ENCODE assay signal across 9 cellular contexts in the genomic region with DNA sequence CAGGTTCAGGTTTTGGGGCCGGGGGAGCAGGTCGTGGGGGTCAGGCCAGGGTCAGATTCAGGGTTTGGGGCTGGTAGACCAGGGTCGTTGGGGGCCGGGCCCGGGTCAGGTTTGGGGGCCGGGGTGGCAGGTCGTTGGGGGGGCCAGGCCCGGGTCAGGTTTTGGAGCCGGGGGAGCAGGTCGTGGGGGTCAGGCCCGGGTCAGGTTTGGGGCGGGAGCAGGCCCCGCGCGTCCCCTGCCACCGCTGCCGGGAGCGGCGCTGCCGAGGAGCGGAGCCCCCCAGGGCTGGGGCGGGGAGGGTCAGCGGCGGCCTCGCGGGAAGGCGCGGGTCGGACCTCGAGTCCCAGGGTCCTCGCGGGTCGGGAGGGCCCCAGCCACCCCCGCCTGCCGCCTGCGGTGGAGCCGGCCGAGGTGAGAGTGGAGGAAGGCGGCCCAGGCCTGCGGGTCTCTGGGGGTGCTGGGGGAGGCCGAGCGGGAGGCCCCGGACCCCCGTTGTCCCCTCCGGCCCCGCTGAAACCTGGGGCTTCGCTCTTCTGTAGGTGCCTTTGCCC. TPM values are rescaled to one million over a fixed set of nuclear protein-coding genes. Genes with fewer than 3 reads are reported as not detected.
DNase-seq lines count a peak whose midpoint lies in the region; ATAC-seq, FAIRE-seq and TF ChIP-seq lines count a peak whose summit lies in the region.
"Had no signal": no experiment of that assay in that cellular context is flagged by ENCODE, and none has a peak within 500 bp of the region (broad histone marks: within the 10 kb centered on the region; RNA-seq: fewer than 3 reads in every experiment).

No MANE protein-coding gene starts in this region.

- DNase-seq in activated CD4-positive, alpha-beta T cell treated with anti-CD3 and anti-CD28 coated beads, Interleukin-2, amount 10 ng/mL, durations not matched to agents 7 days and 5 days = no peak
- no peak for DNase-seq in activated CD4-positive, alpha-beta T cell treated with anti-CD3 and anti-CD28 coated beads for 48 hours
- DNase-seq in astrocyte of the cerebellum (ENCODE audit: low read depth) = no peak
- no peak for DNase-seq in HepG2 (ENCODE audit: low spot score)
- DNase-seq in SKM-1 treated with dmso at 0.1 percent for 144 hours (lab: John Stamatoyannopoulos, UW; ENCODE audit: unreplicated experiment) = no peak
- no peak for DNase-seq in dermis blood vessel endothelial cell
- DNase-seq: NCI-H1417 treated with DMSO at 0.1 percent for 48 hours had no signal

- H3K36me3 Mint-ChIP-seq in activated CD4-positive, alpha-beta T cell treated with anti-CD3 and anti-CD28 coated beads, Interleukin-2, amount 10 ng/mL, durations not matched to agents 7 days and 5 days (ENCODE audit: low read depth) = peaks cover 13% of the 10 kb centered on the region

- TF ChIP-seq RAD21 in HepG2 (CRISPR knock-in tag; IDR thresholded peaks at IDR 0.05) = no peak

- H3K27ac ChIP-seq in HepG2 (ENCODE audit: extremely low read length, insufficient read depth, low read length) (peak overlapping the region; percentile 40), thymus (ENCODE audit: low read depth) (peak overlapping the region; percentile 19)

- peaks cover 34% of the 10 kb centered on the region for H3K4me1 ChIP-seq in HepG2 (ENCODE audit: insufficient read depth, low read length)
- peaks cover 30% of the 10 kb centered on the region for H3K4me1 ChIP-seq in thymus (ENCODE audit: control insufficient read depth, insufficient read depth, low read length)

- H3K27me3 Mint-ChIP-seq in activated CD4-positive, alpha-beta T cell treated with anti-CD3 and anti-CD28 coated beads, Interleukin-2, amount 10 ng/mL, durations not matched to agents 7 days and 5 days = no peaks in the 10 kb centered on the region

- H3K4me3 Mint-ChIP-seq in activated CD4-positive, alpha-beta T cell treated with anti-CD3 and anti-CD28 coated beads, Interleukin-2, amount 10 ng/mL, durations not matched to agents 7 days and 5 days = peak overlapping the region; percentile 87

- peak overlapping the region; percentile 87 for H3K27ac Mint-ChIP-seq in activated CD4-positive, alpha-beta T cell treated with anti-CD3 and anti-CD28 coated beads, Interleukin-2, amount 10 ng/mL, durations not matched to agents 7 days and 5 days

- no peaks in the 10 kb centered on the region for H3K9me3 Mint-ChIP-seq in activated CD4-positive, alpha-beta T cell treated with anti-CD3 and anti-CD28 coated beads, Interleukin-2, amount 10 ng/mL, durations not matched to agents 7 days and 5 days

- H3K36me3 ChIP-seq in HepG2 (replicated peaks in 1 of 2; ENCODE audit: control insufficient read depth in 1 of 2, insufficient read depth in 2 of 2, low read length in 2 of 2) (0 out of 5 replicates have a peak, but pooled peaks cover 0 to 3% of the 10 kb centered on the region in 2 experiments), thymus (ENCODE audit: control insufficient read depth, insufficient read depth) (no peaks in the 10 kb centered on the region)

- BruUV-seq in HepG2 (replicated peaks; lab: Mats Ljungman, UMichigan) = no TSS peak

- H3K4me3 ChIP-seq in astrocyte of the cerebellum (ENCODE audit: low read depth, low read length) (peak overlapping the region; percentile 59), HepG2 (replicated peaks in 1 of 3; ENCODE audit: insufficient read depth in 1 of 3, low read depth in 2 of 3, low read length in 3 of 3) (peak overlapping the region; percentile 68 to 88 (median 84)), thymus (ENCODE audit: low read length) (peak overlapping the region; percentile 76)

- intact Hi-C loops in HepG2 (cut with micrococcal nuclease; ENCODE audit: unreplicated experiment) = no loop called here

- H3K27me3 ChIP-seq in HepG2 (ENCODE audit: control insufficient read depth in 1 of 2, insufficient read depth in 2 of 2, low read length in 2 of 2) (no peaks in the 10 kb centered on the region; a peak in 1 of 5 replicates), thymus (ENCODE audit: control insufficient read depth, insufficient read depth) (peaks cover 13% of the 10 kb centered on the region)

- in situ Hi-C loops in astrocyte of the cerebellum (cut with HindIII; ENCODE audit: low sequenced_read_pairs) = no loop called here
- in situ Hi-C loops in HepG2 (cut with HindIII; ENCODE audit: extremely low pct_ligation_motif_present, low pct_unique_long_range_greater_than_20kb) = no loop called here

- ATAC-seq in HepG2 (no peak; the same call in 2 of the 3 replicates), GM21447 (IDR thresholded peaks at IDR 0.05; ENCODE audit: unreplicated experiment) (no peak)

- H3K9me3 ChIP-seq in HepG2 (ENCODE audit: low read length) (no peaks in the 10 kb centered on the region), thymus (ENCODE audit: control insufficient read depth) (no peaks in the 10 kb centered on the region)

- H3K79me2 ChIP-seq in HepG2 (ENCODE audit: insufficient read depth, low read length) = peaks cover 16% of the 10 kb centered on the region

- no peak overlapping the region for H2AFZ ChIP-seq in HepG2 (ENCODE audit: low read length)

- CTCF ChIA-PET in activated CD4-positive, alpha-beta T cell treated with anti-CD3 and anti-CD28 coated beads, Interleukin-2, amount 10 ng/mL, durations not matched to agents 7 days and 5 days (lab: Charles Lee) = no interaction called here
- CTCF ChIA-PET in HepG2 (lab: Yijun Ruan, JAX; ENCODE audit: low intra/inter-chr PET ratio, low total read pairs) = no interaction called here

- peak overlapping the region; percentile 82 for H3K9ac ChIP-seq in HepG2 (ENCODE audit: insufficient read depth, low read depth, low read length)

- POLR2A ChIA-PET in activated CD4-positive, alpha-beta T cell treated with anti-CD3 and anti-CD28 coated beads, Interleukin-2, amount 10 ng/mL, durations not matched to agents 7 days and 5 days (lab: Charles Lee) = no interaction called here
- POLR2A ChIA-PET in HepG2 (lab: Yijun Ruan, JAX) = interaction anchor here (0.7 to 1.4 kb wide), 2 partner anchors 11 to 15 kb away, joined by 3 read pairs; no protein-coding TSS in a partner anchor

- peaks cover 2% of the 10 kb centered on the region; the same call in 1 of the 2 replicates for H4K20me1 ChIP-seq in HepG2 (ENCODE audit: insufficient read depth, low read length)

- FAIRE-seq in HepG2 (lab: Jason Lieb, UNC) = no peak

- TF ChIP-seq POLR2A in HepG2 (IDR thresholded peaks at IDR 0.05; ENCODE audit: insufficient read depth in 1 of 2, low read depth in 2 of 2, low read length in 2 of 2) = no peak

- no peak for TF ChIP-seq EP300 in HepG2 (IDR thresholded peaks at IDR 0.05; ENCODE audit: low read depth in 2 of 2, low read length in 2 of 2)
- TF ChIP-seq EP300 in HepG2 (CRISPR knock-in tag; IDR thresholded peaks at IDR 0.05; ENCODE audit: borderline replicate concordance) = no peak

- peak overlapping the region; percentile 84 for H3K4me2 ChIP-seq in HepG2 (ENCODE audit: low read depth, low read length)

- peaks cover 36% of the 10 kb centered on the region for H3K4me1 Mint-ChIP-seq in activated CD4-positive, alpha-beta T cell treated with anti-CD3 and anti-CD28 coated beads, Interleukin-2, amount 10 ng/mL, durations not matched to agents 7 days and 5 days

- WGBS in HepG2 (ENCODE audit: low lambda C conversion rate) = 2% methylated on average over 7 of the region's 47 CpGs
- WGBS in thymus = 2% methylated on average over 47 of the region's 47 CpGs

- no peak for TF ChIP-seq CTCF in astrocyte of the cerebellum (IDR thresholded peaks at IDR 0.05; ENCODE audit: low read depth, low read length, missing control alignments)
- TF ChIP-seq CTCF in HepG2 (CRISPR knock-in tag; IDR thresholded peaks at IDR 0.05) = no peak

RNA-seq across cellular contexts. Expression of gene TRABD, which starts 0.5 kb away (rescaled TPM):
- 100 to 1,000 TPM; 112 to 138 TPM for total RNA-seq in activated CD4-positive, alpha-beta T cell treated with anti-CD3 and anti-CD28 coated beads, Interleukin-2, amount 10 ng/mL, durations not matched to agents 7 days and 5 days
- total RNA-seq in HepG2 (2016; rRNA removed; fragmentation: Illumina TruSeq; extraction: Trizol) = 16.2 and 21.5 TPM in 2 replicates
- 8.1 and 8.5 TPM in 2 replicates for total RNA-seq in HepG2 (2016; cell fraction: cytosol; rRNA removed; fragmentation: Illumina TruSeq; extraction: Trizol; ENCODE audit: low read depth)
- 14.1 and 20.1 TPM in 2 replicates for total RNA-seq in HepG2 (2016; cell fraction: insoluble cytoplasmic fraction; rRNA removed; fragmentation: Illumina TruSeq; extraction: Trizol)
- 15.9 and 17.7 TPM in 2 replicates for total RNA-seq in HepG2 (2016; cell fraction: membrane; rRNA removed; fragmentation: Illumina TruSeq; extraction: Trizol)
- 12.3 and 17.7 TPM in 2 replicates for total RNA-seq in HepG2 (2016; cell fraction: nucleus; rRNA removed; fragmentation: Illumina TruSeq; extraction: Trizol)
- 28.9 and 36.8 TPM in 2 replicates for polyA plus RNA-seq in HepG2 (2011; rRNA removed)
- polyA plus RNA-seq in HepG2 (2011; cell fraction: cytosol; rRNA removed) = 15.8 and 28.0 TPM in 2 replicates
- polyA plus RNA-seq in HepG2 (2011; cell fraction: nucleus; rRNA removed) = 241 and 327 TPM in 2 replicates
- polyA plus RNA-seq in HepG2 (2012) = 19.6 and 35.2 TPM in 2 replicates
- 10.4 and 11.2 TPM in 2 replicates for polyA plus RNA-seq in HepG2 (2016; cell fraction: cytosol; fragmentation: Illumina TruSeq; extraction: Trizol; ENCODE audit: low read depth)
- 19.9 and 22.8 TPM in 2 replicates for polyA plus RNA-seq in HepG2 (2016; cell fraction: insoluble cytoplasmic fraction; fragmentation: Illumina TruSeq; extraction: Trizol; ENCODE audit: low read depth)
- polyA plus RNA-seq in HepG2 (2016; cell fraction: membrane; fragmentation: Illumina TruSeq; extraction: Trizol; ENCODE audit: low read depth) = 15.2 and 16.9 TPM in 2 replicates
- 56.6 and 60.9 TPM in 2 replicates for polyA plus RNA-seq in HepG2 (2016; cell fraction: nucleus; fragmentation: Illumina TruSeq; extraction: Trizol; ENCODE audit: insufficient read depth, low read depth)
- 22.4 and 30.1 TPM in 2 replicates for polyA minus RNA-seq in HepG2 (2011; rRNA and poly(A)+ RNA removed; ENCODE audit: low replicate concordance)
- 9.7 and 11.7 TPM in 2 replicates for polyA minus RNA-seq in HepG2 (2011; cell fraction: cytosol; rRNA and poly(A)+ RNA removed)
- 14.4 and 18.2 TPM in 2 replicates for polyA minus RNA-seq in HepG2 (2011; cell fraction: nucleus; rRNA and poly(A)+ RNA removed)
- 102 TPM for polyA plus RNA-seq in thymus
- total RNA-seq in dermis blood vessel endothelial cell = 25.2 and 39.4 TPM in 2 replicates

RNA-seq across cellular contexts. Expression of gene SELENOO, which starts 14.6 kb away (rescaled TPM):
- total RNA-seq in activated CD4-positive, alpha-beta T cell treated with anti-CD3 and anti-CD28 coated beads, Interleukin-2, amount 10 ng/mL, durations not matched to agents 7 days and 5 days = 10 to 100 TPM; 17.4 to 25.5 TPM
- 12.5 and 19.0 TPM in 2 replicates for total RNA-seq in HepG2 (2016; rRNA removed; fragmentation: Illumina TruSeq; extraction: Trizol)
- 2.8 and 3.8 TPM in 2 replicates for total RNA-seq in HepG2 (2016; cell fraction: cytosol; rRNA removed; fragmentation: Illumina TruSeq; extraction: Trizol; ENCODE audit: low read depth)
- 9.4 and 19.8 TPM in 2 replicates for total RNA-seq in HepG2 (2016; cell fraction: insoluble cytoplasmic fraction; rRNA removed; fragmentation: Illumina TruSeq; extraction: Trizol)
- total RNA-seq in HepG2 (2016; cell fraction: membrane; rRNA removed; fragmentation: Illumina TruSeq; extraction: Trizol) = 6.0 and 7.6 TPM in 2 replicates
- 18.8 and 19.9 TPM in 2 replicates for total RNA-seq in HepG2 (2016; cell fraction: nucleus; rRNA removed; fragmentation: Illumina TruSeq; extraction: Trizol)
- polyA plus RNA-seq in HepG2 (2011; rRNA removed) = 14.4 and 18.7 TPM in 2 replicates
- 10.0 and 18.1 TPM in 2 replicates for polyA plus RNA-seq in HepG2 (2011; cell fraction: cytosol; rRNA removed)
- polyA plus RNA-seq in HepG2 (2011; cell fraction: nucleus; rRNA removed) = 88.6 and 104 TPM in 2 replicates
- 10.9 and 17.7 TPM in 2 replicates for polyA plus RNA-seq in HepG2 (2012)
- polyA plus RNA-seq in HepG2 (2016; cell fraction: cytosol; fragmentation: Illumina TruSeq; extraction: Trizol; ENCODE audit: low read depth) = 3.5 and 4.0 TPM in 2 replicates
- 9.5 and 12.3 TPM in 2 replicates for polyA plus RNA-seq in HepG2 (2016; cell fraction: insoluble cytoplasmic fraction; fragmentation: Illumina TruSeq; extraction: Trizol; ENCODE audit: low read depth)
- 4.9 and 5.3 TPM in 2 replicates for polyA plus RNA-seq in HepG2 (2016; cell fraction: membrane; fragmentation: Illumina TruSeq; extraction: Trizol; ENCODE audit: low read depth)
- 54.2 and 57.7 TPM in 2 replicates for polyA plus RNA-seq in HepG2 (2016; cell fraction: nucleus; fragmentation: Illumina TruSeq; extraction: Trizol; ENCODE audit: insufficient read depth, low read depth)
- polyA minus RNA-seq in HepG2 (2011; rRNA and poly(A)+ RNA removed; ENCODE audit: low replicate concordance) = 9.7 and 16.7 TPM in 2 replicates
- polyA minus RNA-seq in HepG2 (2011; cell fraction: cytosol; rRNA and poly(A)+ RNA removed) = 6.4 and 6.9 TPM in 2 replicates
- polyA minus RNA-seq in HepG2 (2011; cell fraction: nucleus; rRNA and poly(A)+ RNA removed) = 7.5 and 7.7 TPM in 2 replicates
- 62.1 TPM for polyA plus RNA-seq in thymus
- total RNA-seq in dermis blood vessel endothelial cell = 32.8 and 47.0 TPM in 2 replicates

RNA-seq across cellular contexts. Expression of gene PANX2, which starts 15.7 kb away (rescaled TPM):
- under 1 TPM; 0.10 TPM for total RNA-seq in activated CD4-positive, alpha-beta T cell treated with anti-CD3 and anti-CD28 coated beads, Interleukin-2, amount 10 ng/mL, durations not matched to agents 7 days and 5 days
- total RNA-seq in HepG2 (2016; rRNA removed; fragmentation: Illumina TruSeq; extraction: Trizol) (0.15 and 0.58 TPM in 2 replicates), dermis blood vessel endothelial cell (0.34 and 0.60 TPM in 2 replicates)
- 0.20 and 0.35 TPM in 2 replicates for total RNA-seq in HepG2 (2016; cell fraction: cytosol; rRNA removed; fragmentation: Illumina TruSeq; extraction: Trizol; ENCODE audit: low read depth)
- 0.19 TPM in 2 replicates for total RNA-seq in HepG2 (2016; cell fraction: insoluble cytoplasmic fraction; rRNA removed; fragmentation: Illumina TruSeq; extraction: Trizol)
- total RNA-seq in HepG2 (2016; cell fraction: membrane; rRNA removed; fragmentation: Illumina TruSeq; extraction: Trizol) = 1.1 and 1.4 TPM in 2 replicates
- total RNA-seq in HepG2 (2016; cell fraction: nucleus; rRNA removed; fragmentation: Illumina TruSeq; extraction: Trizol) = 0.47 and 0.56 TPM in 2 replicates
- polyA plus RNA-seq in HepG2 (2011; rRNA removed) (1.1 TPM in 2 replicates), thymus (1.6 TPM)
- 0.99 and 1.7 TPM in 2 replicates for polyA plus RNA-seq in HepG2 (2011; cell fraction: cytosol; rRNA removed)
- 2.5 and 4.2 TPM in 2 replicates for polyA plus RNA-seq in HepG2 (2011; cell fraction: nucleus; rRNA removed)
- polyA plus RNA-seq in HepG2 (2012) = 1.6 and 3.8 TPM in 2 replicates
- polyA plus RNA-seq in HepG2 (2016; cell fraction: cytosol; fragmentation: Illumina TruSeq; extraction: Trizol; ENCODE audit: low read depth) = 1.3 and 1.4 TPM in 2 replicates
- 1.1 and 1.4 TPM in 2 replicates for polyA plus RNA-seq in HepG2 (2016; cell fraction: insoluble cytoplasmic fraction; fragmentation: Illumina TruSeq; extraction: Trizol; ENCODE audit: low read depth)
- 2.9 and 3.6 TPM in 2 replicates for polyA plus RNA-seq in HepG2 (2016; cell fraction: membrane; fragmentation: Illumina TruSeq; extraction: Trizol; ENCODE audit: low read depth)
- polyA plus RNA-seq in HepG2 (2016; cell fraction: nucleus; fragmentation: Illumina TruSeq; extraction: Trizol; ENCODE audit: insufficient read depth, low read depth) = 2.0 and 2.3 TPM in 2 replicates
- polyA minus RNA-seq in HepG2 (2011; rRNA and poly(A)+ RNA removed; ENCODE audit: low replicate concordance) = 0.78 and 0.84 TPM in 2 replicates
- 0.30 and 0.79 TPM in 2 replicates for polyA minus RNA-seq in HepG2 (2011; cell fraction: cytosol; rRNA and poly(A)+ RNA removed)
- 0.37 and 0.39 TPM in 2 replicates for polyA minus RNA-seq in HepG2 (2011; cell fraction: nucleus; rRNA and poly(A)+ RNA removed)

RNA-seq across cellular contexts. Expression of gene TUBGCP6, which starts 58.6 kb away (rescaled TPM):
- 10 to 100 TPM; 62.9 to 71.4 TPM for total RNA-seq in activated CD4-positive, alpha-beta T cell treated with anti-CD3 and anti-CD28 coated beads, Interleukin-2, amount 10 ng/mL, durations not matched to agents 7 days and 5 days
- 5.8 and 15.7 TPM in 2 replicates for total RNA-seq in HepG2 (2016; rRNA removed; fragmentation: Illumina TruSeq; extraction: Trizol)
- total RNA-seq in HepG2 (2016; cell fraction: cytosol; rRNA removed; fragmentation: Illumina TruSeq; extraction: Trizol; ENCODE audit: low read depth) = 3.8 and 4.4 TPM in 2 replicates
- 4.6 and 17.4 TPM in 2 replicates for total RNA-seq in HepG2 (2016; cell fraction: insoluble cytoplasmic fraction; rRNA removed; fragmentation: Illumina TruSeq; extraction: Trizol)
- total RNA-seq in HepG2 (2016; cell fraction: membrane; rRNA removed; fragmentation: Illumina TruSeq; extraction: Trizol) = 4.6 and 5.1 TPM in 2 replicates
- 23.1 and 29.5 TPM in 2 replicates for total RNA-seq in HepG2 (2016; cell fraction: nucleus; rRNA removed; fragmentation: Illumina TruSeq; extraction: Trizol)
- 14.6 and 23.7 TPM in 2 replicates for polyA plus RNA-seq in HepG2 (2011; rRNA removed)
- 2.6 and 4.8 TPM in 2 replicates for polyA plus RNA-seq in HepG2 (2011; cell fraction: cytosol; rRNA removed)
- polyA plus RNA-seq in HepG2 (2011; cell fraction: nucleus; rRNA removed) = 276 and 340 TPM in 2 replicates
- 13.4 and 15.8 TPM in 2 replicates for polyA plus RNA-seq in HepG2 (2012)
- 0.95 and 1.2 TPM in 2 replicates for polyA plus RNA-seq in HepG2 (2016; cell fraction: cytosol; fragmentation: Illumina TruSeq; extraction: Trizol; ENCODE audit: low read depth)
- 3.6 and 4.4 TPM in 2 replicates for polyA plus RNA-seq in HepG2 (2016; cell fraction: insoluble cytoplasmic fraction; fragmentation: Illumina TruSeq; extraction: Trizol; ENCODE audit: low read depth)
- 0.86 and 2.1 TPM in 2 replicates for polyA plus RNA-seq in HepG2 (2016; cell fraction: membrane; fragmentation: Illumina TruSeq; extraction: Trizol; ENCODE audit: low read depth)
- polyA plus RNA-seq in HepG2 (2016; cell fraction: nucleus; fragmentation: Illumina TruSeq; extraction: Trizol; ENCODE audit: insufficient read depth, low read depth) = 62.8 and 72.9 TPM in 2 replicates
- 11.6 and 16.8 TPM in 2 replicates for polyA minus RNA-seq in HepG2 (2011; rRNA and poly(A)+ RNA removed; ENCODE audit: low replicate concordance)
- polyA minus RNA-seq in HepG2 (2011; cell fraction: cytosol; rRNA and poly(A)+ RNA removed) = 2.7 and 4.0 TPM in 2 replicates
- polyA minus RNA-seq in HepG2 (2011; cell fraction: nucleus; rRNA and poly(A)+ RNA removed) = 32.9 and 40.9 TPM in 2 replicates
- 96.6 TPM for polyA plus RNA-seq in thymus
- 28.5 and 38.1 TPM in 2 replicates for total RNA-seq in dermis blood vessel endothelial cell
